1 cellular context compared by ENCODE assay signal in genomic region chr20:37636212-37636975, GRCh38.
TF ChIP-seq lines count a peak whose summit lies in the region.

No MANE protein-coding gene starts in this region.

TF ChIP-seq in HepG2, 621 proteins besides CTCF, POLR2A, EP300 and RAD21 (continued from another document):
- no peak for TF ChIP-seq ZBTB40 (IDR thresholded peaks at IDR 0.05)
- TF ChIP-seq ZBTB40 (CRISPR knock-in tag; IDR thresholded peaks at IDR 0.05), result 0 out of 2 replicates have a peak, but pooled peaks have one; percentile 49
- TF ChIP-seq ZNF598 (CRISPR knock-in tag; IDR thresholded peaks at IDR 0.05; ENCODE audit: borderline replicate concordance), result peak; percentile 84; the same call in 1 of the 2 replicates
- TF ChIP-seq MIER2 (CRISPR knock-in tag; IDR thresholded peaks at IDR 0.05), result 0 out of 2 replicates have a peak, but pooled peaks have one; percentile 34
- TF ChIP-seq ZBTB33 (CRISPR knock-in tag; IDR thresholded peaks at IDR 0.05), result no peak
- 0 out of 2 replicates have a peak, but pooled peaks have one; percentile 28 for TF ChIP-seq POGZ (CRISPR knock-in tag; IDR thresholded peaks at IDR 0.05)
- no peak for TF ChIP-seq GLMP (CRISPR knock-in tag; IDR thresholded peaks at IDR 0.05; ENCODE audit: borderline replicate concordance)
- 0 out of 2 replicates have a peak, but pooled peaks have one; percentile 67 for TF ChIP-seq ZNF224 (CRISPR knock-in tag; IDR thresholded peaks at IDR 0.05)
- peak; percentile 41; the same call in 1 of the 2 replicates for TF ChIP-seq KDM2A (CRISPR knock-in tag; IDR thresholded peaks at IDR 0.05; ENCODE audit: borderline replicate concordance, low read depth)
- no peak for TF ChIP-seq ZNF619 (CRISPR knock-in tag; IDR thresholded peaks at IDR 0.05)
- TF ChIP-seq ZNF883 (CRISPR knock-in tag; IDR thresholded peaks at IDR 0.05; ENCODE audit: not compliant biosample characterization), result no peak
- peak; percentile 49; the same call in 1 of the 2 replicates for TF ChIP-seq CEBPB (IDR thresholded peaks at IDR 0.05; ENCODE audit: borderline replicate concordance, low read depth, low read length)
